21 cellular contexts compared by ENCODE assay signal in genomic region chr12:52312086-52312485, GRCh38. TPM values are rescaled to one million over a fixed set of nuclear protein-coding genes. Genes with fewer than 3 reads are reported as not detected.
DNase-seq lines count a peak whose midpoint lies in the region; ATAC-seq and TF ChIP-seq lines count a peak whose summit lies in the region.
"Had no signal": no experiment of that assay in that cellular context is flagged by ENCODE, and none has a peak within 500 bp of the region (broad histone marks: within the 10 kb centered on the region; RNA-seq: fewer than 3 reads in every experiment).

No MANE protein-coding gene starts in this region.

- H3K36me3 Mint-ChIP-seq in endodermal cell (ENCODE audit: low read depth), result no peaks in the 10 kb centered on the region
- H3K36me3 Mint-ChIP-seq in endothelial cell (ENCODE audit: low read depth, unreplicated experiment), result peaks cover 4% of the 10 kb centered on the region
- H3K36me3 Mint-ChIP-seq: CD4-positive, CD25-positive, alpha-beta regulatory T cell; CD8-positive, alpha-beta memory T cell had no signal

- H3K4me2 ChIP-seq in smooth muscle cell, result no peak overlapping the region

- peaks cover 10% of the 10 kb centered on the region for H3K4me1 ChIP-seq in Panc1 (ENCODE audit: control insufficient read depth, insufficient read depth, low read length)
- no peaks in the 10 kb centered on the region for H3K4me1 ChIP-seq in endodermal cell (ENCODE audit: control insufficient read depth, insufficient read depth, low read length)
- H3K4me1 ChIP-seq in smooth muscle cell (ENCODE audit: low read depth), result peaks cover 4% of the 10 kb centered on the region
- no peaks in the 10 kb centered on the region for H3K4me1 ChIP-seq in right cardiac atrium (ENCODE audit: control insufficient read depth, insufficient read depth, low read length)
- H3K4me1 ChIP-seq: BE2C had no signal

- intact Hi-C loops in Panc1 (cut with micrococcal nuclease; ENCODE audit: unreplicated experiment) (no loop called here), right cardiac atrium (cut with DNase I) (no loop called here)

- BruUV-seq in Panc1 (replicated peaks; lab: Mats Ljungman, UMichigan), result no TSS peak

- CTCF ChIA-PET in Panc1 (lab: Charles Lee), result interaction anchor here (1.4 to 1.7 kb wide), 2 partner anchors 16 to 33 kb away, joined by 6 read pairs; no protein-coding TSS in a partner anchor

- no peak overlapping the region for H3K9ac ChIP-seq in endodermal cell (ENCODE audit: extremely low read depth, low read length, poor library complexity, severe bottlenecking)
- H3K9ac ChIP-seq in smooth muscle cell (ENCODE audit: low read depth), result peak overlapping the region; percentile 29

- in situ Hi-C loops in Panc1 (cut with HindIII; ENCODE audit: low pct_unique_long_range_greater_than_20kb, low sequenced_read_pairs), result no loop called here

- H3K4me3 Mint-ChIP-seq in endodermal cell, result no peak overlapping the region
- H3K4me3 Mint-ChIP-seq in endothelial cell (ENCODE audit: unreplicated experiment), result no peak overlapping the region
- H3K4me3 Mint-ChIP-seq: CD4-positive, CD25-positive, alpha-beta regulatory T cell; CD8-positive, alpha-beta memory T cell had no signal

- DNase-seq in Panc1 (ENCODE audit: low read depth, low spot score) (no peak), endodermal cell (peak; percentile 32), smooth muscle cell (lab: John Stamatoyannopoulos, UW; ENCODE audit: unreplicated experiment) (no peak), endothelial cell (ENCODE audit: low spot score) (no peak), right cardiac atrium (no peak)
- DNase-seq: BE2C; C1 segment of cervical spinal cord; CD4-positive, CD25-positive, alpha-beta regulatory T cell; CD8-positive, alpha-beta memory T cell; COR-L47; DMS 273 treated with DMSO at 0.1 percent for 48 hours; DMS53; DND-41; EL; GOT3; H7 had no signal

- TF ChIP-seq CTCF in Panc1 (IDR thresholded peaks at IDR 0.05) (no peak), endodermal cell (conservative IDR thresholded peaks at IDR 0.05) (no peak), smooth muscle cell (IDR thresholded peaks at IDR 0.05; ENCODE audit: borderline replicate concordance, insufficient read depth, poor library complexity, severe bottlenecking) (no peak), endothelial cell (IDR thresholded peaks at IDR 0.05; ENCODE audit: unreplicated experiment) (no peak)

- H3K79me2 ChIP-seq in smooth muscle cell (ENCODE audit: low read depth), result no peaks in the 10 kb centered on the region

- peaks cover 65% of the 10 kb centered on the region for H3K27me3 Mint-ChIP-seq in endodermal cell (ENCODE audit: insufficient read depth)
- peaks cover 19% of the 10 kb centered on the region for H3K27me3 Mint-ChIP-seq in endothelial cell (ENCODE audit: unreplicated experiment)

- H3K27ac Mint-ChIP-seq in endodermal cell (no peak overlapping the region), endothelial cell (ENCODE audit: unreplicated experiment) (no peak overlapping the region)
- H3K27ac Mint-ChIP-seq: CD8-positive, alpha-beta memory T cell had no signal

- H3K4me1 Mint-ChIP-seq in endodermal cell (peaks cover 5% of the 10 kb centered on the region), endothelial cell (ENCODE audit: unreplicated experiment) (peaks cover 5% of the 10 kb centered on the region)

- no peaks in the 10 kb centered on the region for H4K20me1 ChIP-seq in smooth muscle cell (ENCODE audit: low read depth)

- H3K4me3 ChIP-seq in Panc1 (ENCODE audit: low read depth in 2 of 2, low read length in 2 of 2) (no peak overlapping the region), endodermal cell (ENCODE audit: low read length) (no peak overlapping the region), smooth muscle cell (no peak overlapping the region), right cardiac atrium (ENCODE audit: low read length) (no peak overlapping the region)
- H3K4me3 ChIP-seq: GM12878 had no signal

- H3K27ac ChIP-seq in Panc1 (ENCODE audit: low read length) (0 out of 2 replicates have a peak overlapping the region, but pooled peaks have one; percentile 12), endodermal cell (ENCODE audit: low read depth, low read length) (no peak overlapping the region), smooth muscle cell (ENCODE audit: low read depth) (no peak overlapping the region), right cardiac atrium (ENCODE audit: low read length) (no peak overlapping the region)

- H3K9me3 Mint-ChIP-seq in endodermal cell (no peaks in the 10 kb centered on the region), endothelial cell (ENCODE audit: unreplicated experiment) (no peaks in the 10 kb centered on the region)

- no peaks in the 10 kb centered on the region for H3K27me3 ChIP-seq in Panc1 (ENCODE audit: control insufficient read depth, insufficient read depth, low read length)
- peaks cover 59% of the 10 kb centered on the region for H3K27me3 ChIP-seq in endodermal cell (ENCODE audit: control insufficient read depth, insufficient read depth, low read length, poor library complexity, severe bottlenecking)
- peaks cover 33% of the 10 kb centered on the region for H3K27me3 ChIP-seq in smooth muscle cell (ENCODE audit: low read depth)
- no peaks in the 10 kb centered on the region for H3K27me3 ChIP-seq in right cardiac atrium (ENCODE audit: control insufficient read depth, insufficient read depth)

- no peaks in the 10 kb centered on the region for H3K36me3 ChIP-seq in Panc1 (ENCODE audit: control insufficient read depth, insufficient read depth, low read length)
- H3K36me3 ChIP-seq in endodermal cell (ENCODE audit: control insufficient read depth, insufficient read depth, low read length), result no peaks in the 10 kb centered on the region
- no peaks in the 10 kb centered on the region for H3K36me3 ChIP-seq in smooth muscle cell (ENCODE audit: low read depth)
- H3K36me3 ChIP-seq: BE2C had no signal

- H3F3A ChIP-seq in smooth muscle cell (ENCODE audit: low read depth), result no peaks in the 10 kb centered on the region

- POLR2A ChIA-PET in Panc1 (lab: Charles Lee), result interaction anchor here (1.1 kb wide), 1 partner anchor 71 kb away, joined by 3 read pairs; no protein-coding TSS in a partner anchor

- no peaks in the 10 kb centered on the region for H3K9me3 ChIP-seq in Panc1 (ENCODE audit: control insufficient read depth, insufficient read depth, low read depth, low read length)
- H3K9me3 ChIP-seq in endodermal cell (ENCODE audit: control insufficient read depth, low read length), result no peaks in the 10 kb centered on the region
- H3K9me3 ChIP-seq in smooth muscle cell (replicated peaks; ENCODE audit: low read depth), result no peaks in the 10 kb centered on the region
- H3K9me3 ChIP-seq in right cardiac atrium (ENCODE audit: control insufficient read depth, low read length), result no peaks in the 10 kb centered on the region
- H3K9me3 ChIP-seq: BE2C had no signal

- WGBS in endodermal cell (ENCODE audit: insufficient coverage in 1 of 2, insufficient read length in 1 of 2), 2 experiments, result 90 to 100% methylated on average over 1 to 4 of the region's 4 CpGs
- 86% methylated on average over 4 of the region's 4 CpGs for WGBS in smooth muscle cell (ENCODE audit: low lambda C conversion rate)
- 73% methylated on average over 4 of the region's 4 CpGs for WGBS in right cardiac atrium

- no peak overlapping the region for H2AFZ ChIP-seq in smooth muscle cell (ENCODE audit: low read depth)

- ATAC-seq in Panc1 (no peak), HG03521 (IDR thresholded peaks at IDR 0.05; ENCODE audit: unreplicated experiment) (no peak), right cardiac atrium (no peak)
- ATAC-seq: GM12878 had no signal

RNA-seq across cellular contexts. Expression of gene KRT83, which starts 9.1 kb away (rescaled TPM):
- total RNA-seq in Panc1 (2021; ENCODE audit: unreplicated experiment) (0.28 TPM), endodermal cell (not detected), smooth muscle cell (not detected in 2 replicates), endothelial cell (ENCODE audit: unreplicated experiment) (not detected), right cardiac atrium (not detected)
- polyA plus RNA-seq in Panc1 (2012; ENCODE audit: insufficient read length), result 0.25 TPM
- not detected for polyA plus RNA-seq in endodermal cell (2013, experiment 1 of 2)
- polyA plus RNA-seq in endodermal cell (2013, experiment 2 of 2), result not detected
- polyA plus RNA-seq in smooth muscle cell (not detected in 2 replicates), right cardiac atrium (not detected)
- total RNA-seq: CD4-positive, CD25-positive, alpha-beta regulatory T cell; CD8-positive, alpha-beta memory T cell; GM12878; HepG2 had no signal
- polyA plus RNA-seq: CD4-positive, CD25-positive, alpha-beta regulatory T cell; CD8-positive, alpha-beta memory T cell; GM12878; HepG2 had no signal

RNA-seq across cellular contexts. Expression of gene KRT81, which starts 20.8 kb away (rescaled TPM):
- total RNA-seq in Panc1 (2021; ENCODE audit: unreplicated experiment), result 0.90 TPM
- polyA plus RNA-seq in Panc1 (2012; ENCODE audit: insufficient read length), result 0.88 TPM
- total RNA-seq in endodermal cell, result not detected
- not detected for polyA plus RNA-seq in endodermal cell (2013, experiment 1 of 2)
- polyA plus RNA-seq in endodermal cell (2013, experiment 2 of 2), result not detected
- total RNA-seq in smooth muscle cell, result 0.18 and 1.4 TPM in 2 replicates
- 0.49 and 1.7 TPM in 2 replicates for polyA plus RNA-seq in smooth muscle cell
- not detected for total RNA-seq in endothelial cell (ENCODE audit: unreplicated experiment)
- total RNA-seq in right cardiac atrium, result not detected
- not detected for polyA plus RNA-seq in right cardiac atrium
- total RNA-seq: CD4-positive, CD25-positive, alpha-beta regulatory T cell; CD8-positive, alpha-beta memory T cell; G401; H7; HepG2 had no signal
- polyA plus RNA-seq: CD4-positive, CD25-positive, alpha-beta regulatory T cell; CD8-positive, alpha-beta memory T cell; HepG2 had no signal

RNA-seq across cellular contexts. Expression of gene KRT86, which starts 37.6 kb away (rescaled TPM):
- total RNA-seq in Panc1 (2021; ENCODE audit: unreplicated experiment), result 1.1 TPM
- polyA plus RNA-seq in Panc1 (2012; ENCODE audit: insufficient read length), result 1.2 TPM
- not detected for total RNA-seq in endodermal cell
- not detected for polyA plus RNA-seq in endodermal cell (2013, experiment 1 of 2)
- polyA plus RNA-seq in endodermal cell (2013, experiment 2 of 2), result not detected
- total RNA-seq in smooth muscle cell, result not detected in 2 replicates
- not detected in 2 replicates for polyA plus RNA-seq in smooth muscle cell
- not detected for total RNA-seq in endothelial cell (ENCODE audit: unreplicated experiment)
- total RNA-seq in right cardiac atrium, result not detected
- not detected for polyA plus RNA-seq in right cardiac atrium
- total RNA-seq: CD4-positive, CD25-positive, alpha-beta regulatory T cell; G401; H7; HepG2 had no signal
- polyA plus RNA-seq: CD8-positive, alpha-beta memory T cell; HepG2 had no signal

RNA-seq across cellular contexts. Expression of gene KRT85, which starts 55.2 kb away (rescaled TPM):
- total RNA-seq in Panc1 (2021; ENCODE audit: unreplicated experiment) (not detected), endodermal cell (not detected), smooth muscle cell (not detected in 2 replicates), endothelial cell (ENCODE audit: unreplicated experiment) (not detected), right cardiac atrium (not detected)
- polyA plus RNA-seq in Panc1 (2012; ENCODE audit: insufficient read length), result not detected
- polyA plus RNA-seq in endodermal cell (2013, experiment 1 of 2), result not detected
- polyA plus RNA-seq in endodermal cell (2013, experiment 2 of 2), result not detected
- polyA plus RNA-seq in smooth muscle cell (not detected in 2 replicates), right cardiac atrium (not detected)
- total RNA-seq: A172; CD4-positive, CD25-positive, alpha-beta regulatory T cell; CD8-positive, alpha-beta memory T cell; G401; H7; HepG2 had no signal
- polyA plus RNA-seq: CD4-positive, CD25-positive, alpha-beta regulatory T cell; CD8-positive, alpha-beta memory T cell; HepG2 had no signal
